ENCODE assay signal across 2 cellular contexts in the genomic region with DNA sequence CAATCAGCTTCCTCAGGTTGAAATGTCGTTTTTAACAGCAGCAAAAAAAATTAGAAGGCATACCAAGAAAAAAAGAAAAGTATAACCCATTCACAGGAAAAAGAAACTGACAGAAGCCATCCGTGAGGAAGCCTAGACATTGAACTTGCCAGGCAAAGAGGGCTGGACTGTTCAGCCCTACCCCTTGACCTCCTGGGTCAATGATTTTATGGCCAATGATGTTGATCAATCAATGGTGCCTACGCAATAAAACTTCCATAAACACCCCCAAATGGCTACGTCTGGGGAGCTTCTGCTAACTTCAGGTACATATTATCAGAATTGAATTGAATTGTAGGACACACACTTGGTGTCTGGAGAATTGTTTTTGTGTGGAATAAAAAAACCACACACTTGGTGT.
TF ChIP-seq lines count a peak whose summit lies in the region.

No MANE protein-coding gene starts in this region.

TF ChIP-seq in liver, 16 proteins besides CTCF, POLR2A, EP300 and RAD21:
- TF ChIP-seq, protein P1, sequence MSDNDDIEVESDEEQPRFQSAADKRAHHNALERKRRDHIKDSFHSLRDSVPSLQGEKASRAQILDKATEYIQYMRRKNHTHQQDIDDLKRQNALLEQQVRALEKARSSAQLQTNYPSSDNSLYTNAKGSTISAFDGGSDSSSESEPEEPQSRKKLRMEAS (IDR thresholded peaks at IDR 0.05), result peak; percentile 15
- no peak for TF ChIP-seq EGR1 (IDR thresholded peaks at IDR 0.05; ENCODE audit: low read depth in 2 of 2)
- TF ChIP-seq, protein P2, sequence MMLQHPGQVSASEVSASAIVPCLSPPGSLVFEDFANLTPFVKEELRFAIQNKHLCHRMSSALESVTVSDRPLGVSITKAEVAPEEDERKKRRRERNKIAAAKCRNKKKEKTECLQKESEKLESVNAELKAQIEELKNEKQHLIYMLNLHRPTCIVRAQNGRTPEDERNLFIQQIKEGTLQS (IDR thresholded peaks at IDR 0.05), result peak; percentile 74
- TF ChIP-seq JUND (IDR thresholded peaks at IDR 0.05), result peak; percentile 13 to 15
- no peak for TF ChIP-seq TAF1 (conservative IDR thresholded peaks at IDR 0.05)
- TF ChIP-seq HNF4A (conservative IDR thresholded peaks at IDR 0.05), result peak; percentile 83 to 100
- TF ChIP-seq, protein P3, sequence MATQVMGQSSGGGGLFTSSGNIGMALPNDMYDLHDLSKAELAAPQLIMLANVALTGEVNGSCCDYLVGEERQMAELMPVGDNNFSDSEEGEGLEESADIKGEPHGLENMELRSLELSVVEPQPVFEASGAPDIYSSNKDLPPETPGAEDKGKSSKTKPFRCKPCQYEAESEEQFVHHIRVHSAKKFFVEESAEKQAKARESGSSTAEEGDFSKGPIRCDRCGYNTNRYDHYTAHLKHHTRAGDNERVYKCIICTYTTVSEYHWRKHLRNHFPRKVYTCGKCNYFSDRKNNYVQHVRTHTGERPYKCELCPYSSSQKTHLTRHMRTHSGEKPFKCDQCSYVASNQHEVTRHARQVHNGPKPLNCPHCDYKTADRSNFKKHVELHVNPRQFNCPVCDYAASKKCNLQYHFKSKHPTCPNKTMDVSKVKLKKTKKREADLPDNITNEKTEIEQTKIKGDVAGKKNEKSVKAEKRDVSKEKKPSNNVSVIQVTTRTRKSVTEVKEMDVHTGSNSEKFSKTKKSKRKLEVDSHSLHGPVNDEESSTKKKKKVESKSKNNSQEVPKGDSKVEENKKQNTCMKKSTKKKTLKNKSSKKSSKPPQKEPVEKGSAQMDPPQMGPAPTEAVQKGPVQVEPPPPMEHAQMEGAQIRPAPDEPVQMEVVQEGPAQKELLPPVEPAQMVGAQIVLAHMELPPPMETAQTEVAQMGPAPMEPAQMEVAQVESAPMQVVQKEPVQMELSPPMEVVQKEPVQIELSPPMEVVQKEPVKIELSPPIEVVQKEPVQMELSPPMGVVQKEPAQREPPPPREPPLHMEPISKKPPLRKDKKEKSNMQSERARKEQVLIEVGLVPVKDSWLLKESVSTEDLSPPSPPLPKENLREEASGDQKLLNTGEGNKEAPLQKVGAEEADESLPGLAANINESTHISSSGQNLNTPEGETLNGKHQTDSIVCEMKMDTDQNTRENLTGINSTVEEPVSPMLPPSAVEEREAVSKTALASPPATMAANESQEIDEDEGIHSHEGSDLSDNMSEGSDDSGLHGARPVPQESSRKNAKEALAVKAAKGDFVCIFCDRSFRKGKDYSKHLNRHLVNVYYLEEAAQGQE (IDR thresholded peaks at IDR 0.05), result no peak
- peak; percentile 36 for TF ChIP-seq YY1 (IDR thresholded peaks at IDR 0.05)
- no peak for TF ChIP-seq FOXA2 (IDR thresholded peaks at IDR 0.05)
- TF ChIP-seq NR2F2 (IDR thresholded peaks at IDR 0.05), result peak; percentile 74
- peak; percentile 94 for TF ChIP-seq HNF4G (IDR thresholded peaks at IDR 0.05)
- no peak for TF ChIP-seq FOXA1 (IDR thresholded peaks at IDR 0.05)
- TF ChIP-seq SP1 (IDR thresholded peaks at IDR 0.05), result peak; percentile 79
- TF ChIP-seq RXRA (IDR thresholded peaks at IDR 0.05), result peak; percentile 88 to 98
- no peak for TF ChIP-seq GABPA (IDR thresholded peaks at IDR 0.05 in 1 of 2, conservative IDR thresholded peaks at IDR 0.05 in 1 of 2)
- TF ChIP-seq, protein P4, sequence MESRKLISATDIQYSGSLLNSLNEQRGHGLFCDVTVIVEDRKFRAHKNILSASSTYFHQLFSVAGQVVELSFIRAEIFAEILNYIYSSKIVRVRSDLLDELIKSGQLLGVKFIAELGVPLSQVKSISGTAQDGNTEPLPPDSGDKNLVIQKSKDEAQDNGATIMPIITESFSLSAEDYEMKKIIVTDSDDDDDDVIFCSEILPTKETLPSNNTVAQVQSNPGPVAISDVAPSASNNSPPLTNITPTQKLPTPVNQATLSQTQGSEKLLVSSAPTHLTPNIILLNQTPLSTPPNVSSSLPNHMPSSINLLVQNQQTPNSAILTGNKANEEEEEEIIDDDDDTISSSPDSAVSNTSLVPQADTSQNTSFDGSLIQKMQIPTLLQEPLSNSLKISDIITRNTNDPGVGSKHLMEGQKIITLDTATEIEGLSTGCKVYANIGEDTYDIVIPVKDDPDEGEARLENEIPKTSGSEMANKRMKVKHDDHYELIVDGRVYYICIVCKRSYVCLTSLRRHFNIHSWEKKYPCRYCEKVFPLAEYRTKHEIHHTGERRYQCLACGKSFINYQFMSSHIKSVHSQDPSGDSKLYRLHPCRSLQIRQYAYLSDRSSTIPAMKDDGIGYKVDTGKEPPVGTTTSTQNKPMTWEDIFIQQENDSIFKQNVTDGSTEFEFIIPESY (IDR thresholded peaks at IDR 0.05), result peak; percentile 15

TF ChIP-seq in HepG2, 621 proteins besides CTCF, POLR2A, EP300 and RAD21:
- TF ChIP-seq ZNF660 (CRISPR knock-in tag; IDR thresholded peaks at IDR 0.05; ENCODE audit: borderline replicate concordance, low read depth) (no peak), ARNT2 (CRISPR knock-in tag; IDR thresholded peaks at IDR 0.05; ENCODE audit: low read depth) (no peak), HOXA7 (CRISPR knock-in tag; IDR thresholded peaks at IDR 0.05) (no peak), ZBTB7A (CRISPR knock-in tag; IDR thresholded peaks at IDR 0.05) (no peak), MTF1 (CRISPR knock-in tag; IDR thresholded peaks at IDR 0.05) (no peak)
- TF ChIP-seq, protein P5, sequence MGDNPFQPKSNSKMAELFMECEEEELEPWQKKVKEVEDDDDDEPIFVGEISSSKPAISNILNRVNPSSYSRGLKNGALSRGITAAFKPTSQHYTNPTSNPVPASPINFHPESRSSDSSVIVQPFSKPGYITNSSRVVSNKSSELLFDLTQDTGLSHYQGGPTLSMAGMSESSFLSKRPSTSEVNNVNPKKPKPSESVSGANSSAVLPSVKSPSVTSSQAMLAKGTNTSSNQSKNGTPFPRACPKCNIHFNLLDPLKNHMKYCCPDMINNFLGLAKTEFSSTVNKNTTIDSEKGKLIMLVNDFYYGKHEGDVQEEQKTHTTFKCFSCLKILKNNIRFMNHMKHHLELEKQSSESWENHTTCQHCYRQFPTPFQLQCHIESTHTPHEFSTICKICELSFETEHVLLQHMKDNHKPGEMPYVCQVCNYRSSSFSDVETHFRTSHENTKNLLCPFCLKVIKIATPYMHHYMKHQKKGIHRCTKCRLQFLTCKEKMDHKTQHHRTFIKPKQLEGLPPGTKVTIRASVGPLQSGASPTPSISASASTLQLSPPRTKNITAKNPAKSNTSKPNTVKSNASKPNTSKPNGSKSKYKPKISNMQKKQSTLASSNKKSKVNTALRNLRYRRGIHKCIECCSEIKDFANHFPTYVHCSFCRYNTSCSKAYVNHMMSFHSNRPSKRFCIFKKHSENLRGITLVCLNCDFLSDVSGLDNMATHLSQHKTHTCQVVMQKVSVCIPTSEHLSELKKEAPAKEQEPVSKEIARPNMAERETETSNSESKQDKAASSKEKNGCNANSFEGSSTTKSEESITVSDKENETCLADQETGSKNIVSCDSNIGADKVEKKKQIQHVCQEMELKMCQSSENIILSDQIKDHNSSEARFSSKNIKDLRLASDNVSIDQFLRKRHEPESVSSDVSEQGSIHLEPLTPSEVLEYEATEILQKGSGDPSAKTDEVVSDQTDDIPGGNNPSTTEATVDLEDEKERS (CRISPR knock-in tag; IDR thresholded peaks at IDR 0.05), result no peak
- TF ChIP-seq, protein P6, sequence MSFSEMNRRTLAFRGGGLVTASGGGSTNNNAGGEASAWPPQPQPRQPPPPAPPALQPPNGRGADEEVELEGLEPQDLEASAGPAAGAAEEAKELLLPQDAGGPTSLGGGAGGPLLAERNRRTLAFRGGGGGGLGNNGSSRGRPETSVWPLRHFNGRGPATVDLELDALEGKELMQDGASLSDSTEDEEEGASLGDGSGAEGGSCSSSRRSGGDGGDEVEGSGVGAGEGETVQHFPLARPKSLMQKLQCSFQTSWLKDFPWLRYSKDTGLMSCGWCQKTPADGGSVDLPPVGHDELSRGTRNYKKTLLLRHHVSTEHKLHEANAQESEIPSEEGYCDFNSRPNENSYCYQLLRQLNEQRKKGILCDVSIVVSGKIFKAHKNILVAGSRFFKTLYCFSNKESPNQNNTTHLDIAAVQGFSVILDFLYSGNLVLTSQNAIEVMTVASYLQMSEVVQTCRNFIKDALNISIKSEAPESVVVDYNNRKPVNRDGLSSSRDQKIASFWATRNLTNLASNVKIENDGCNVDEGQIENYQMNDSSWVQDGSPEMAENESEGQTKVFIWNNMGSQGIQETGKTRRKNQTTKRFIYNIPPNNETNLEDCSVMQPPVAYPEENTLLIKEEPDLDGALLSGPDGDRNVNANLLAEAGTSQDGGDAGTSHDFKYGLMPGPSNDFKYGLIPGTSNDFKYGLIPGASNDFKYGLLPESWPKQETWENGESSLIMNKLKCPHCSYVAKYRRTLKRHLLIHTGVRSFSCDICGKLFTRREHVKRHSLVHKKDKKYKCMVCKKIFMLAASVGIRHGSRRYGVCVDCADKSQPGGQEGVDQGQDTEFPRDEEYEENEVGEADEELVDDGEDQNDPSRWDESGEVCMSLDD (CRISPR knock-in tag; IDR thresholded peaks at IDR 0.05; ENCODE audit: borderline replicate concordance), result no peak
